Comparison of ENCODE assay signal across 8 cellular contexts in genomic region chr2:24077535-24077877, GRCh38. TPM values are rescaled to one million over a fixed set of nuclear protein-coding genes. Genes with fewer than 3 reads are reported as not detected.
DNase-seq lines count a peak whose midpoint lies in the region; ATAC-seq and TF ChIP-seq lines count a peak whose summit lies in the region.

No MANE protein-coding gene starts in this region.

- peak; percentile 42 for DNase-seq in fibroblast of peridontal ligament (ENCODE audit: extremely low read depth)
- DNase-seq in pons (ENCODE audit: low spot score), result peak; percentile 20
- DNase-seq in NCI-H524 treated with DMSO at 0.1 percent for 48 hours (lab: John Stamatoyannopoulos, UW), result no peak
- no peak for DNase-seq in H4 (ENCODE audit: low spot score)

- H2AFZ ChIP-seq in SU-DHL-6 (ENCODE audit: low read depth, low read length, severe bottlenecking), result peak overlapping the region; percentile 53

- H3K9me3 ChIP-seq in ES-I3 (ENCODE audit: control insufficient read depth, insufficient read depth, low read length) (no peaks in the 10 kb centered on the region), SU-DHL-6 (ENCODE audit: insufficient read depth, low read length) (no peaks in the 10 kb centered on the region)

- peaks cover 5% of the 10 kb centered on the region; the same call in 1 of the 2 replicates for H3F3A ChIP-seq in SU-DHL-6 (ENCODE audit: insufficient read depth)

- no peaks in the 10 kb centered on the region for H3K9me2 ChIP-seq in SU-DHL-6 (replicated peaks; ENCODE audit: insufficient read depth, low read length)

- no peaks in the 10 kb centered on the region for H4K20me1 ChIP-seq in SU-DHL-6 (ENCODE audit: low read depth, low read length)

- peaks cover 12% of the 10 kb centered on the region for H3K36me3 ChIP-seq in ES-I3 (ENCODE audit: insufficient read depth, low read length)
- H3K36me3 ChIP-seq in SU-DHL-6 (ENCODE audit: low read length), result peaks cover 9% of the 10 kb centered on the region; the same call in 1 of the 2 replicates

- H3K79me2 ChIP-seq in SU-DHL-6 (ENCODE audit: insufficient read depth, low read length), result peaks cover 27% of the 10 kb centered on the region

- no peak for TF ChIP-seq CTCF in SU-DHL-6 (IDR thresholded peaks at IDR 0.05; ENCODE audit: insufficient read depth, low read length, poor library complexity, severe bottlenecking)

- H3K9ac ChIP-seq in ES-I3 (ENCODE audit: low read depth, low read length), result peak overlapping the region; percentile 58
- peak overlapping the region; percentile 67 for H3K9ac ChIP-seq in SU-DHL-6 (ENCODE audit: low read length)

- H3K4me2 ChIP-seq in SU-DHL-6 (ENCODE audit: low read depth, low read length, poor library complexity, severe bottlenecking), result peak overlapping the region; percentile 73

- no peaks in the 10 kb centered on the region for H3K27me3 ChIP-seq in SU-DHL-6 (ENCODE audit: low read length)

- no peak overlapping the region for H3K27ac ChIP-seq in SU-DHL-6 (ENCODE audit: low read depth, low read length)

- H3K4me1 ChIP-seq in ES-I3 (ENCODE audit: insufficient read depth, low read length), result no peaks in the 10 kb centered on the region

- ATAC-seq in GM21447 (IDR thresholded peaks at IDR 0.05; ENCODE audit: unreplicated experiment), result no peak
- no peak for ATAC-seq in GM18520 (IDR thresholded peaks at IDR 0.05; ENCODE audit: unreplicated experiment)

- peak overlapping the region; percentile 76 for H3K4me3 ChIP-seq in SU-DHL-6 (ENCODE audit: insufficient read depth, low read length, poor library complexity, severe bottlenecking)

RNA-seq across cellular contexts. Expression of gene SF3B6, which starts 1.4 kb away (rescaled TPM):
- total RNA-seq in H4 (2014; rRNA removed; shearing (Covaris generic)), result 178 and 188 TPM in 2 replicates

RNA-seq across cellular contexts. Expression of gene TP53I3, which starts 7.1 kb away (rescaled TPM):
- total RNA-seq in H4 (2014; rRNA removed; shearing (Covaris generic)), result 4.9 and 5.1 TPM in 2 replicates

RNA-seq across cellular contexts. Expression of gene FKBP1B, which starts 28.0 kb away (rescaled TPM):
- total RNA-seq in H4 (2014; rRNA removed; shearing (Covaris generic)), result 0.58 TPM in 1 of 2 replicates, not detected in the other

RNA-seq across cellular contexts. Expression of gene WDCP, which starts 30.3 kb away (rescaled TPM):
- total RNA-seq in H4 (2014; rRNA removed; shearing (Covaris generic)), result 7.1 and 7.6 TPM in 2 replicates

RNA-seq across cellular contexts. Expression of gene PFN4, which starts 45.6 kb away (rescaled TPM):
- total RNA-seq in H4 (2014; rRNA removed; shearing (Covaris generic)), result 0.72 and 1.1 TPM in 2 replicates

Comparison
In these comparisons a context has a peak if more than half of its experiments do, and no peak if none do; other contexts are left out.
1. DNase-seq: peak in fibroblast of peridontal ligament (single experiment) and pons (single experiment); none in NCI-H524 treated with DMSO at 0.1 percent for 48 hours (single experiment) and H4 (single experiment).